ENCODE assay signal across 9 cellular contexts in the genomic region with DNA sequence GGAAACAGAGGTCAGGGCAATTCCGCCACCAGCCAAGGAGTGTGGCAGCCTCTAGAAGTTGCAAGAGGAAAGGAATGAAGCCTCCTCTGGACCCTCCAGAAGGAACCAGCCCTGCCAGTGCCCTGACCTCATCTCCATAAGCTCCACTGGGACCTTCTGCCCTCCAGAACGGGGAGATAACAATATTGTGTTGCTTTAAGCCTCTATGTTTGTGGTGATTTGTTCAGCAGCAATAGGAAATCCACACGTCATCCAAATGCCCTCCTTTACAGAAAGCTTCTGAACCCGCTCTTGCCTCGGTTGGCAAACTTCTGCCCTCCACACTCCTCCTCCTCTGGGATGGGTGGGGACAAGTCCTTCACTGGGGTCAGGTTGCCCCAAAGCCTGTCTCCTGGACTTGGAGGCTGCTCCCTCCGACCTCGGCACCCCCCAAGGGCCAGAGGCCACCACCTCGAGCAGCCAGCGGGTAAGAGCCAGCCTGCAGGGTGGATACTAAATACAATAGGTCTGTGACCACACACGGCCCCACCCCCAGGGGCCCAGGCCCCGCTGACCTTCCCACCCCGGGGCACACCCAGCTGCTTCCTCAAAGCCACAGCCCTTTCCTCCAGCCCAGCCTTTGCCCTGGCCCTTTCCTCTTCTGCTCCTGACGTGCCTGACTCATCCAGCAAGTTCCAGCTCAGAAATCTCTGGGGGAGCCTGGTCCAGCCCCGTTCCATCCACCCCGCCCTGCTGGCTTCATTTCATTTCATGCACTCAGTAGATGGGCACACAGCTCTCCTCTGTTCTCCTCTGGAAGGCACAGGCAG. TPM values are rescaled to one million over a fixed set of nuclear protein-coding genes. Genes with fewer than 3 reads are reported as not detected.
A peak's percentile ranks its signal among the peaks of the same experiment; 100 is the strongest.
DNase-seq lines count a peak whose midpoint lies in the region; ATAC-seq and TF ChIP-seq lines count a peak whose summit lies in the region.
"Had no signal": no experiment of that assay in that cellular context is flagged by ENCODE, and none has a peak within 500 bp of the region (broad histone marks: within the 10 kb centered on the region; RNA-seq: fewer than 3 reads in every experiment).

No MANE protein-coding gene starts in this region.

- ATAC-seq in body of pancreas, result peak; percentile 69
- no peak for ATAC-seq in HG02610 (IDR thresholded peaks at IDR 0.05; ENCODE audit: unreplicated experiment)

- TF ChIP-seq POLR2A in body of pancreas (IDR thresholded peaks at IDR 0.05), result no peak
- TF ChIP-seq POLR2A in testis (IDR thresholded peaks at IDR 0.05), result no peak

- H3K27me3 ChIP-seq in body of pancreas, result no peaks in the 10 kb centered on the region
- H3K27me3 ChIP-seq in testis, result no peaks in the 10 kb centered on the region

- H3K9me3 ChIP-seq in body of pancreas, result no peaks in the 10 kb centered on the region
- H3K9me3 ChIP-seq in testis, result no peaks in the 10 kb centered on the region

- in situ Hi-C loops in GM13977 (cut with MboI; ENCODE audit: low pct_unique_long_range_greater_than_20kb, low sequenced_read_pairs, unreplicated experiment), result no loop called here

- H3K4me1 ChIP-seq in body of pancreas (peaks cover 13% of the 10 kb centered on the region), testis (peaks cover 45% of the 10 kb centered on the region)

- 68 to 71% methylated on average over 11 to 15 of the region's 15 CpGs for WGBS in body of pancreas, 2 donors
- WGBS in testis, 2 donors, result 56 to 62% methylated on average over 9 to 15 of the region's 15 CpGs

- H3K27ac ChIP-seq in body of pancreas, result peak overlapping the region in 3 of 4 donors; percentile 10 to 61 (median 50)
- peak overlapping the region in 1 of 2 donors; percentile 53 for H3K27ac ChIP-seq in testis

- H3K36me3 ChIP-seq in body of pancreas (replicated peaks in 1 of 2; ENCODE audit: insufficient read depth in 1 of 2, low read depth in 2 of 2), result no peaks in the 10 kb centered on the region
- H3K36me3 ChIP-seq in testis (ENCODE audit: low read depth, missing control alignments), result no peaks in the 10 kb centered on the region

- H3K4me3 ChIP-seq in body of pancreas (no peak overlapping the region), testis (no peak overlapping the region)

- intact Hi-C loops in body of pancreas (cut with DNase I) (no loop called here), testis (cut with DNase I; ENCODE audit: low total_unique reads) (no loop called here)

- TF ChIP-seq CTCF in body of pancreas (IDR thresholded peaks at IDR 0.05), result no peak
- no peak for TF ChIP-seq CTCF in testis (IDR thresholded peaks at IDR 0.05)
- no peak for TF ChIP-seq CTCF in GM13977 (IDR thresholded peaks at IDR 0.05; ENCODE audit: extremely low read depth, insufficient read depth, missing control alignments)

- DNase-seq in HuH-7 (ENCODE audit: low spot score) (peak; percentile 21), body of pancreas (peak; percentile 28 to 78 (median 48)), islet precursor cell (peak; percentile 96), testis (peak; percentile 76), GM13977 (ENCODE audit: low spot score) (no peak), Ammon's horn (ENCODE audit: low spot score) (no peak), SHP77 (lab: John Stamatoyannopoulos, UW) (no peak)
- DNase-seq: activated CD8-positive, alpha-beta memory T cell treated with anti-CD3 and anti-CD28 coated beads for 24 hours had no signal

RNA-seq across cellular contexts. Expression of a gene that starts 58.7 kb away (rescaled TPM):
- total RNA-seq in body of pancreas, result 100 to 1,000 TPM in 1 of 2 donors, 10 to 100 TPM in 1; 53.7 to 397 TPM
- 100 to 1,000 TPM; 212 TPM for total RNA-seq in testis
- 62.6 TPM for polyA plus RNA-seq in testis (ENCODE audit: insufficient read depth, low read depth, low replicate concordance)

Comparison
In these comparisons a context has a peak if more than half of its experiments do, and no peak if none do; other contexts are left out.
1. DNase-seq: peak in HuH-7 (single experiment), body of pancreas (4 of 4), islet precursor cell (single experiment) and testis (single experiment); none in GM13977 (single experiment), Ammon's horn (single experiment) and SHP77 (0 of 2).